8 cellular contexts compared by ENCODE assay signal in the genomic region with DNA sequence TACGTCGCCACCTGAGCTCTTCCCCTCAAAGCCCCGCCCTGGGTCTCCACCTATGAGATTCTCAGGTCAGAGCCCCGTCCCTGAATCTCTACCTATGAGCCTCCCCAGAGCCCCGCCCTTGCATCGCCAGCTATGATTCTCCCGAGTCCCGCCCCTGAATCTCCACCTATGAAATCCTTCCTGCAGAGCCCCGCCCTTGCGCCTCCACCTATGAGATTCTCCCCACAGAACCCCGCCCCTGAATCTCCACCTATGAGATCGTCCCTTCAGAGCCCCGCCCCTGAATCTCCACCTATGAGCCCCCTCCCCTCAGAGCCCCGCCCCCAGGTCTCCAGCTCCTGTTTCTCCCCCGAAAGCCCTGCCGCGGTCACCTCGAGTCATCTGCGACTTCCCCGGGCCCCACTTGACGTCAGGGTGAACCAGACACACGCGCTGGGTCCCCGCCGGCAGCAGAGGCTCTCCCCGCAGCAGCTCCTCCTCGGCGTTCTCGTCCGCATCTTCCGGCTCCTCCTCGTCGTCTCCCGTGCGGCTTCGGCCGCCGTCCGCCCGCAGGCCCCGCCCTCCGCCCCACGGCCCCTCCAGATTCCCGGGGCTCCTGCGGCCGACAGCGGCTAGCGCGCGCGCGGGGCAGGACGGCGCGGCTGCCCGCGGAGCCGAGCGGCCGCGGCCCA. TPM values are rescaled to one million over a fixed set of nuclear protein-coding genes. Genes with fewer than 3 reads are reported as not detected.
A peak's percentile ranks its signal among the peaks of the same experiment; 100 is the strongest.
DNase-seq lines count a peak whose midpoint lies in the region; ATAC-seq lines count a peak whose summit lies in the region.

No MANE protein-coding gene starts in this region.

- peaks cover 48% of the 10 kb centered on the region for H3K36me3 Mint-ChIP-seq in effector memory CD8-positive, alpha-beta T cell (ENCODE audit: insufficient read depth)

- DNase-seq in ACHN (peak; percentile 90), NCI-H446 (lab: John Stamatoyannopoulos, UW) (no peak)
- DNase-seq in activated CD4-positive, alpha-beta T cell treated with anti-CD3 and anti-CD28 coated beads, Interleukin-2, amount 50 U/mL, for 24 hours (ENCODE audit: low read depth in 1 of 2, low spot score in 1 of 2), result peak; percentile 95 to 98
- DNase-seq in effector memory CD8-positive, alpha-beta T cell, result peak; percentile 98 to 99 (median 99)
- peak; percentile 93 for DNase-seq in stimulated activated CD8-positive, alpha-beta memory T cell treated with anti-CD3 and anti-CD28 coated beads, Interleukin-4, amount 100 ng/mL, for 24 hours (ENCODE audit: low read depth)

- peak; percentile 50 for ATAC-seq in GM19328 (IDR thresholded peaks at IDR 0.05; ENCODE audit: unreplicated experiment)
- ATAC-seq in HG03520 (IDR thresholded peaks at IDR 0.05; ENCODE audit: unreplicated experiment), result peak; percentile 58
- peak; percentile 63 for ATAC-seq in effector memory CD8-positive, alpha-beta T cell (replicated peaks)

- H3K27ac Mint-ChIP-seq in effector memory CD8-positive, alpha-beta T cell, result peak overlapping the region; percentile 85 to 94

- no peaks in the 10 kb centered on the region for H3K27me3 Mint-ChIP-seq in effector memory CD8-positive, alpha-beta T cell

- no peaks in the 10 kb centered on the region for H3K9me3 ChIP-seq in mononuclear cell (ENCODE audit: low read depth, low read length)

- no peaks in the 10 kb centered on the region for H3K9me3 Mint-ChIP-seq in effector memory CD8-positive, alpha-beta T cell

- in situ Hi-C loops in ACHN (cut with HindIII; ENCODE audit: low pct_ligation_motif_present, low pct_unique_long_range_greater_than_20kb, low sequenced_read_pairs), result no loop called here

- peaks cover 21% of the 10 kb centered on the region for H3K4me1 ChIP-seq in mononuclear cell (ENCODE audit: insufficient read depth, low read length)

- H3K4me3 ChIP-seq in mononuclear cell (ENCODE audit: low read length), result peak overlapping the region; percentile 76

- peaks cover 19 to 27% of the 10 kb centered on the region in 2 donors for H3K4me1 Mint-ChIP-seq in effector memory CD8-positive, alpha-beta T cell (ENCODE audit: low read depth in 2 of 2)

- H3K27me3 ChIP-seq in mononuclear cell (ENCODE audit: insufficient read depth, low read length), result no peaks in the 10 kb centered on the region

- H3K4me3 Mint-ChIP-seq in effector memory CD8-positive, alpha-beta T cell, result peak overlapping the region; percentile 73 to 76

RNA-seq across cellular contexts. Expression of a gene that starts 0.4 kb away (rescaled TPM):
- 27.4 TPM for total RNA-seq in mononuclear cell

RNA-seq across cellular contexts. Expression of a gene that starts 37.0 kb away (rescaled TPM):
- total RNA-seq in mononuclear cell, result 6.9 TPM

Comparison
In these comparisons a context has a peak if more than half of its experiments do, and no peak if none do; other contexts are left out.
1. DNase-seq: peak in ACHN (single experiment), activated CD4-positive, alpha-beta T cell treated with anti-CD3 and anti-CD28 coated beads, Interleukin-2, amount 50 U/mL, for 24 hours (2 of 2), effector memory CD8-positive, alpha-beta T cell (3 of 3) and stimulated activated CD8-positive, alpha-beta memory T cell treated with anti-CD3 and anti-CD28 coated beads, Interleukin-4, amount 100 ng/mL, for 24 hours (single experiment); none in NCI-H446 (0 of 2).
2. Peak in every context shown above with its lines, with median percentiles within 50 percentile points of each other: ATAC-seq.